In genomic region chr10:77710759-77711682, GRCh38 we compare ENCODE assay signal across 8 cellular contexts.
A peak's percentile ranks its signal among the peaks of the same experiment; 100 is the strongest.
DNase-seq lines count a peak whose midpoint lies in the region; ATAC-seq and TF ChIP-seq lines count a peak whose summit lies in the region.

No MANE protein-coding gene starts in this region.

- POLR2A ChIA-PET in CD4-positive, alpha-beta memory T cell (lab: Charles Lee; ENCODE audit: partially characterized antibody), result interaction anchor here (1.6 kb wide), 1 partner anchor 125 kb away, joined by 4 read pairs; no protein-coding TSS in a partner anchor

- peak overlapping the region; percentile 49 to 77 (median 67) for H3K4me3 Mint-ChIP-seq in CD4-positive, alpha-beta memory T cell
- peak overlapping the region; percentile 66 to 77 for H3K4me3 Mint-ChIP-seq in activated T-cell treated with anti-CD3 and anti-CD28 coated beads, Interleukin-2, amount 50 U/mL, for 72 hours
- peak overlapping the region; percentile 58 to 68 (median 66) for H3K4me3 Mint-ChIP-seq in nephron

- H3K79me2 ChIP-seq in OCI-LY1 (ENCODE audit: insufficient read depth, low read length), result no peaks in the 10 kb centered on the region

- peak; percentile 83 for ATAC-seq in GM19452 (IDR thresholded peaks at IDR 0.05; ENCODE audit: unreplicated experiment)
- ATAC-seq in HG03521 (IDR thresholded peaks at IDR 0.05; ENCODE audit: unreplicated experiment), result peak; percentile 92
- peak; percentile 78 to 86 for ATAC-seq in activated T-cell treated with anti-CD3 and anti-CD28 coated beads, Interleukin-2, amount 50 U/mL, for 72 hours (replicated peaks in 1 of 2)

- H3K9me3 ChIP-seq in CD4-positive, alpha-beta memory T cell (ENCODE audit: control insufficient read depth in 1 of 2, low read length in 2 of 2), result no peaks in the 10 kb centered on the region
- no peaks in the 10 kb centered on the region for H3K9me3 ChIP-seq in OCI-LY1 (ENCODE audit: low read length)

- H4K20me1 ChIP-seq in OCI-LY1 (ENCODE audit: insufficient read depth, low read length), result no peaks in the 10 kb centered on the region

- H3K36me3 Mint-ChIP-seq in CD4-positive, alpha-beta memory T cell, result no peaks in the 10 kb centered on the region
- H3K36me3 Mint-ChIP-seq in activated T-cell treated with anti-CD3 and anti-CD28 coated beads, Interleukin-2, amount 50 U/mL, for 72 hours (ENCODE audit: insufficient read depth in 2 of 2), result no peaks in the 10 kb centered on the region
- H3K36me3 Mint-ChIP-seq in nephron (ENCODE audit: low read depth), result no peaks in the 10 kb centered on the region

- CTCF ChIA-PET in CD4-positive, alpha-beta memory T cell (lab: Charles Lee; ENCODE audit: partially characterized antibody), result interaction anchor here (0.6 to 16.4 kb wide), 23 partner anchors 8 to 549 kb away, joined by 3 to 282 read pairs (median 5); no protein-coding TSS in a partner anchor

- H3K9me2 ChIP-seq in OCI-LY1 (ENCODE audit: low read depth, low read length), result no peaks in the 10 kb centered on the region

- H3F3A ChIP-seq in OCI-LY1 (ENCODE audit: insufficient read depth, low read length), result no peaks in the 10 kb centered on the region

- no peak overlapping the region for H3K4me3 ChIP-seq in CD4-positive, alpha-beta memory T cell (ENCODE audit: low read length in 2 of 2)
- H3K4me3 ChIP-seq in OCI-LY1 (ENCODE audit: low read depth, low read length, poor library complexity, severe bottlenecking), result peak overlapping the region; percentile 39
- peak overlapping the region; percentile 49 for H3K4me3 ChIP-seq in fibroblast of pulmonary artery (replicated peaks; ENCODE audit: low read depth, low read length)

- intact Hi-C loops in CD4-positive, alpha-beta memory T cell (cut with micrococcal nuclease), result no loop called here

- H3K36me3 ChIP-seq in CD4-positive, alpha-beta memory T cell (ENCODE audit: insufficient read depth, low read length), result no peaks in the 10 kb centered on the region
- H3K36me3 ChIP-seq in OCI-LY1 (ENCODE audit: insufficient read depth, low read length), result no peaks in the 10 kb centered on the region

- H3K9me3 Mint-ChIP-seq in CD4-positive, alpha-beta memory T cell, result no peaks in the 10 kb centered on the region
- no peaks in the 10 kb centered on the region for H3K9me3 Mint-ChIP-seq in activated T-cell treated with anti-CD3 and anti-CD28 coated beads, Interleukin-2, amount 50 U/mL, for 72 hours
- no peaks in the 10 kb centered on the region for H3K9me3 Mint-ChIP-seq in nephron

- TF ChIP-seq CTCF in OCI-LY1 (IDR thresholded peaks at IDR 0.05; ENCODE audit: low read length) (peak; percentile 89), fibroblast of pulmonary artery (IDR thresholded peaks at IDR 0.05; ENCODE audit: low read length, missing control alignments) (peak; percentile 82), nephron (IDR thresholded peaks at IDR 0.05; ENCODE audit: unreplicated experiment in 3 of 3) (peak; percentile 97 to 99 (median 99))

- peaks cover 12% of the 10 kb centered on the region for H3K4me1 ChIP-seq in CD4-positive, alpha-beta memory T cell (ENCODE audit: insufficient read depth, low read length)
- H3K4me1 ChIP-seq in OCI-LY1 (ENCODE audit: insufficient read depth, low read length, severe bottlenecking), result peaks cover 4% of the 10 kb centered on the region

- H3K27me3 ChIP-seq in CD4-positive, alpha-beta memory T cell (ENCODE audit: insufficient read depth, low read length), result peaks cover 3% of the 10 kb centered on the region
- H3K27me3 ChIP-seq in OCI-LY1 (ENCODE audit: insufficient read depth, low read length), result no peaks in the 10 kb centered on the region

- H3K27ac Mint-ChIP-seq in CD4-positive, alpha-beta memory T cell, result peak overlapping the region in 1 of 7 donors; percentile 58
- H3K27ac Mint-ChIP-seq in activated T-cell treated with anti-CD3 and anti-CD28 coated beads, Interleukin-2, amount 50 U/mL, for 72 hours, result no peak overlapping the region
- H3K27ac Mint-ChIP-seq in nephron, result no peak overlapping the region

- H3K4me2 ChIP-seq in OCI-LY1 (ENCODE audit: low read length), result peak overlapping the region; percentile 60

- no peak overlapping the region for H2AFZ ChIP-seq in OCI-LY1 (ENCODE audit: low read length)

- no peak overlapping the region for H3K9ac ChIP-seq in OCI-LY1 (ENCODE audit: low read length)

- peaks cover 4 to 10% (median 7%) of the 10 kb centered on the region in 4 donors for H3K4me1 Mint-ChIP-seq in CD4-positive, alpha-beta memory T cell
- peaks cover 20% of the 10 kb centered on the region for H3K4me1 Mint-ChIP-seq in activated T-cell treated with anti-CD3 and anti-CD28 coated beads, Interleukin-2, amount 50 U/mL, for 72 hours (ENCODE audit: low read depth)
- H3K4me1 Mint-ChIP-seq in nephron, result peaks cover 24% of the 10 kb centered on the region

- peak; percentile 43 to 69 (median 68) for DNase-seq in CD4-positive, alpha-beta memory T cell
- peak; percentile 80 to 88 for DNase-seq in activated T-cell treated with anti-CD3 and anti-CD28 coated beads, Interleukin-2, amount 50 U/mL, for 72 hours
- DNase-seq in fibroblast of pulmonary artery (ENCODE audit: low read depth), result peak; percentile 60
- peak; percentile 36 for DNase-seq in stimulated activated naive CD4-positive, alpha-beta T cell treated with Interleukin-2 at 50 U/mL for 16 hours (lab: John Stamatoyannopoulos, UW)

- peaks cover 6 to 14% of the 10 kb centered on the region in 2 donors for H3K27me3 Mint-ChIP-seq in CD4-positive, alpha-beta memory T cell
- H3K27me3 Mint-ChIP-seq in activated T-cell treated with anti-CD3 and anti-CD28 coated beads, Interleukin-2, amount 50 U/mL, for 72 hours (ENCODE audit: low read depth), result peaks cover 42% of the 10 kb centered on the region
- H3K27me3 Mint-ChIP-seq in nephron (ENCODE audit: low read depth), result peaks cover 45% of the 10 kb centered on the region

- no peak overlapping the region for H3K27ac ChIP-seq in CD4-positive, alpha-beta memory T cell (ENCODE audit: low read depth, low read length)
- H3K27ac ChIP-seq in OCI-LY1 (ENCODE audit: low read depth, low read length, poor library complexity, severe bottlenecking), result no peak overlapping the region

Comparison
In these comparisons a context has a peak if more than half of its experiments do, and no peak if none do; other contexts are left out.
1. H3K4me3 ChIP-seq: peak in OCI-LY1 (single experiment) and fibroblast of pulmonary artery (single experiment); none in CD4-positive, alpha-beta memory T cell (0 of 2).
2. Peak in every context shown above with its lines, with median percentiles within 50 percentile points of each other: DNase-seq, H3K4me3 Mint-ChIP-seq, ATAC-seq and CTCF ChIP-seq.